In genomic region chr10:92693534-92693893, GRCh38 we compare ENCODE assay signal across 20 cellular contexts. TPM values are rescaled to one million over a fixed set of nuclear protein-coding genes. Genes with fewer than 3 reads are reported as not detected.
DNase-seq lines count a peak whose midpoint lies in the region; ATAC-seq, FAIRE-seq and TF ChIP-seq lines count a peak whose summit lies in the region.
"Had no signal": no experiment of that assay in that cellular context is flagged by ENCODE, and none has a peak within 500 bp of the region (broad histone marks: within the 10 kb centered on the region; RNA-seq: fewer than 3 reads in every experiment).

No MANE protein-coding gene starts in this region.

- intact Hi-C loops in heart right ventricle (cut with DNase I), result loop anchor here in 6 of 10 donors (5.0 to 10.0 kb wide), 7 partner anchors 64 to 184 kb away; partner anchors contain the start of gene EXOC6 (in 1 of the 6)

- H4K20me1 ChIP-seq in hepatocyte (ENCODE audit: insufficient read depth, poor library complexity, severe bottlenecking), result no peaks in the 10 kb centered on the region

- peak; percentile 49 for FAIRE-seq in G401.6 (lab: Jason Lieb, UNC)
- FAIRE-seq: D721Med had no signal

- TF ChIP-seq CTCF in WI38 (IDR thresholded peaks at IDR 0.05; ENCODE audit: low read depth, low read length) (no peak), hepatocyte (IDR thresholded peaks at IDR 0.05; ENCODE audit: poor library complexity) (no peak), heart right ventricle (IDR thresholded peaks at IDR 0.05) (no peak)

- H3K27ac ChIP-seq in hepatocyte, result no peak overlapping the region
- H3K27ac ChIP-seq in heart right ventricle, result no peak overlapping the region

- peak overlapping the region; percentile 5 for H3K4me2 ChIP-seq in hepatocyte

- H3K9me3 ChIP-seq in hepatocyte (ENCODE audit: low read depth), result no peaks in the 10 kb centered on the region
- H3K9me3 ChIP-seq in heart right ventricle, result no peaks in the 10 kb centered on the region
- H3K9me3 ChIP-seq: Peyer's patch had no signal

- H3K9me2 ChIP-seq in hepatocyte (replicated peaks; ENCODE audit: insufficient read depth), result no peaks in the 10 kb centered on the region

- 56% methylated on average over 1 of the region's 1 CpG for WGBS in hepatocyte (ENCODE audit: low lambda C conversion rate, missing lambda C conversion rate)
- WGBS in heart right ventricle, 2 donors, result 65 to 76% methylated on average over 1 of the region's 1 CpG

- no peak for DNase-seq in hepatocyte (ENCODE audit: low spot score)
- no peak for DNase-seq in heart right ventricle
- DNase-seq in HT-29 (ENCODE audit: low spot score), result no peak
- DNase-seq: ACHN, C1 segment of cervical spinal cord, DMS53, GF-D8, IMR-90, NCI-H1694, NCI-H2081 treated with DMSO at 0.1 percent for 48 hours, NCI-H2171 treated with DMSO at 0.1 percent for 48 hours, NCI-H524 treated with DMSO at 0.1 percent for 48 hours, NCI-H82, Peyer's patch had no signal

- H3K4me1 ChIP-seq in hepatocyte (ENCODE audit: insufficient read depth) (peaks cover 14% of the 10 kb centered on the region), heart right ventricle (peaks cover 0 to 35% (median 25%) of the 10 kb centered on the region in 9 donors)

- H3K4me3 ChIP-seq in WI38 (ENCODE audit: low read depth, low read length), result peak overlapping the region; percentile 19; the same call in 1 of the 2 replicates
- H3K4me3 ChIP-seq in hepatocyte, result no peak overlapping the region
- peak overlapping the region in 1 of 10 donors; percentile 0 for H3K4me3 ChIP-seq in heart right ventricle

- ATAC-seq in HG02571 (IDR thresholded peaks at IDR 0.05; ENCODE audit: unreplicated experiment) (no peak), HG03159 (IDR thresholded peaks at IDR 0.05; ENCODE audit: unreplicated experiment) (no peak), heart right ventricle (no peak)
- ATAC-seq: SK-N-SH treated with all-trans-retinoic acid at 6 μM for 48 hours had no signal

- H3K27me3 ChIP-seq in hepatocyte (peaks cover 82% of the 10 kb centered on the region), heart right ventricle (peaks cover 0 to 85% (median 77%) of the 10 kb centered on the region in 7 donors)

- H2AFZ ChIP-seq in hepatocyte, result no peak overlapping the region

- no peaks in the 10 kb centered on the region for H3K79me2 ChIP-seq in hepatocyte

- H3K36me3 ChIP-seq in hepatocyte (replicated peaks; ENCODE audit: insufficient read depth, low read depth), result no peaks in the 10 kb centered on the region
- peaks cover 0 to 41% (median 5%) of the 10 kb centered on the region in 9 donors for H3K36me3 ChIP-seq in heart right ventricle
- H3K36me3 ChIP-seq: Peyer's patch had no signal

RNA-seq across cellular contexts. Expression of gene HHEX, which starts 3.8 kb away (rescaled TPM):
- 13.0 and 15.1 TPM in 2 replicates for total RNA-seq in hepatocyte
- 14.2 and 18.4 TPM in 2 replicates for polyA plus RNA-seq in hepatocyte
- total RNA-seq in heart right ventricle, result 1 to 10 TPM; 1.8 to 8.7 (median 4.3) TPM
- polyA plus RNA-seq in heart right ventricle, result 1 to 10 TPM; 3.8 to 5.2 TPM
- 1.4 and 2.0 TPM in 2 replicates for total RNA-seq in HT-29 (2014; rRNA removed; shearing (Covaris generic))
